Comparison of ENCODE assay signal across 1 cellular context in the genomic region with DNA sequence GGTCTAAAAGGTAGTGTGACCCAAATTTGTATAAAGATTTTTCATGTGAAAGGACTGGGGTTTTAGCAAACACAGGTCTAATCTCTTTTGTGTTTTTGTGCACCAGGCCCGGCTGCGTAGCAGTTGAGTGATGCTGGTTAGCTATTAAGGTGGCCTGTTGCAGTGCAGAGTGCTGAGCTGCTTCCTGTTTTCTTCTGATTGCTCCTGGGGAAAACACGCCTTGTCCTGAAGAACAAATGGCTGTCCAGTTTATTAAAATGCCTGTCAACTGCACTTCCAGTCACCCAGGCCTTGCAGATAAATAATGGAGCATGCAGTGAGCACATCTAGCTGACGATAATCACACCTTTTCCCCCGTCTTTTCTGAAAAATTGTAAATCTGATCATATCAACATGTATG.
TF ChIP-seq lines count a peak whose summit lies in the region.

No MANE protein-coding gene starts in this region.

TF ChIP-seq in HepG2, 621 proteins besides CTCF, POLR2A, EP300 and RAD21 (continues in another document):
- no peak for TF ChIP-seq ZNF616 (CRISPR knock-in tag; IDR thresholded peaks at IDR 0.05; ENCODE audit: low read depth)
- TF ChIP-seq BRCA1 (CRISPR knock-in tag; IDR thresholded peaks at IDR 0.05): 0 out of 2 replicates have a peak, but pooled peaks have one; percentile 75
- peak; percentile 83 for TF ChIP-seq ZFY (CRISPR knock-in tag; IDR thresholded peaks at IDR 0.05)
- peak; percentile 86 for TF ChIP-seq NFYB (CRISPR knock-in tag; IDR thresholded peaks at IDR 0.05)
- no peak for TF ChIP-seq ZNF549 (CRISPR knock-in tag; IDR thresholded peaks at IDR 0.05)
- TF ChIP-seq, protein P1, sequence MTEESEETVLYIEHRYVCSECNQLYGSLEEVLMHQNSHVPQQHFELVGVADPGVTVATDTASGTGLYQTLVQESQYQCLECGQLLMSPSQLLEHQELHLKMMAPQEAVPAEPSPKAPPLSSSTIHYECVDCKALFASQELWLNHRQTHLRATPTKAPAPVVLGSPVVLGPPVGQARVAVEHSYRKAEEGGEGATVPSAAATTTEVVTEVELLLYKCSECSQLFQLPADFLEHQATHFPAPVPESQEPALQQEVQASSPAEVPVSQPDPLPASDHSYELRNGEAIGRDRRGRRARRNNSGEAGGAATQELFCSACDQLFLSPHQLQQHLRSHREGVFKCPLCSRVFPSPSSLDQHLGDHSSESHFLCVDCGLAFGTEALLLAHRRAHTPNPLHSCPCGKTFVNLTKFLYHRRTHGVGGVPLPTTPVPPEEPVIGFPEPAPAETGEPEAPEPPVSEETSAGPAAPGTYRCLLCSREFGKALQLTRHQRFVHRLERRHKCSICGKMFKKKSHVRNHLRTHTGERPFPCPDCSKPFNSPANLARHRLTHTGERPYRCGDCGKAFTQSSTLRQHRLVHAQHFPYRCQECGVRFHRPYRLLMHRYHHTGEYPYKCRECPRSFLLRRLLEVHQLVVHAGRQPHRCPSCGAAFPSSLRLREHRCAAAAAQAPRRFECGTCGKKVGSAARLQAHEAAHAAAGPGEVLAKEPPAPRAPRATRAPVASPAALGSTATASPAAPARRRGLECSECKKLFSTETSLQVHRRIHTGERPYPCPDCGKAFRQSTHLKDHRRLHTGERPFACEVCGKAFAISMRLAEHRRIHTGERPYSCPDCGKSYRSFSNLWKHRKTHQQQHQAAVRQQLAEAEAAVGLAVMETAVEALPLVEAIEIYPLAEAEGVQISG (CRISPR knock-in tag; IDR thresholded peaks at IDR 0.05): peak; percentile 69
- no peak for TF ChIP-seq RCOR2 (CRISPR knock-in tag; IDR thresholded peaks at IDR 0.05)
- TF ChIP-seq ZNF3 (CRISPR knock-in tag; IDR thresholded peaks at IDR 0.05): peak; percentile 84; the same call in 1 of the 2 replicates
- TF ChIP-seq ZNF331 (CRISPR knock-in tag; IDR thresholded peaks at IDR 0.05): 0 out of 2 replicates have a peak, but pooled peaks have one; percentile 37
- TF ChIP-seq ZNF337 (CRISPR knock-in tag; IDR thresholded peaks at IDR 0.05; ENCODE audit: borderline replicate concordance, low read depth): 0 out of 2 replicates have a peak, but pooled peaks have one; percentile 30
- TF ChIP-seq RNF2 (conservative IDR thresholded peaks at IDR 0.05; ENCODE audit: low read depth): 0 out of 2 replicates have a peak, but pooled peaks have one; percentile 28
- TF ChIP-seq ZKSCAN8 (CRISPR knock-in tag; IDR thresholded peaks at IDR 0.05; ENCODE audit: borderline replicate concordance): peak; percentile 46; the same call in 1 of the 2 replicates
- TF ChIP-seq, protein P2, sequence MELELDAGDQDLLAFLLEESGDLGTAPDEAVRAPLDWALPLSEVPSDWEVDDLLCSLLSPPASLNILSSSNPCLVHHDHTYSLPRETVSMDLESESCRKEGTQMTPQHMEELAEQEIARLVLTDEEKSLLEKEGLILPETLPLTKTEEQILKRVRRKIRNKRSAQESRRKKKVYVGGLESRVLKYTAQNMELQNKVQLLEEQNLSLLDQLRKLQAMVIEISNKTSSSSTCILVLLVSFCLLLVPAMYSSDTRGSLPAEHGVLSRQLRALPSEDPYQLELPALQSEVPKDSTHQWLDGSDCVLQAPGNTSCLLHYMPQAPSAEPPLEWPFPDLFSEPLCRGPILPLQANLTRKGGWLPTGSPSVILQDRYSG (CRISPR knock-in tag; IDR thresholded peaks at IDR 0.05): 0 out of 2 replicates have a peak, but pooled peaks have one; percentile 19
- TF ChIP-seq PHF20 (CRISPR knock-in tag; IDR thresholded peaks at IDR 0.05): peak; percentile 75
- TF ChIP-seq, protein P3, sequence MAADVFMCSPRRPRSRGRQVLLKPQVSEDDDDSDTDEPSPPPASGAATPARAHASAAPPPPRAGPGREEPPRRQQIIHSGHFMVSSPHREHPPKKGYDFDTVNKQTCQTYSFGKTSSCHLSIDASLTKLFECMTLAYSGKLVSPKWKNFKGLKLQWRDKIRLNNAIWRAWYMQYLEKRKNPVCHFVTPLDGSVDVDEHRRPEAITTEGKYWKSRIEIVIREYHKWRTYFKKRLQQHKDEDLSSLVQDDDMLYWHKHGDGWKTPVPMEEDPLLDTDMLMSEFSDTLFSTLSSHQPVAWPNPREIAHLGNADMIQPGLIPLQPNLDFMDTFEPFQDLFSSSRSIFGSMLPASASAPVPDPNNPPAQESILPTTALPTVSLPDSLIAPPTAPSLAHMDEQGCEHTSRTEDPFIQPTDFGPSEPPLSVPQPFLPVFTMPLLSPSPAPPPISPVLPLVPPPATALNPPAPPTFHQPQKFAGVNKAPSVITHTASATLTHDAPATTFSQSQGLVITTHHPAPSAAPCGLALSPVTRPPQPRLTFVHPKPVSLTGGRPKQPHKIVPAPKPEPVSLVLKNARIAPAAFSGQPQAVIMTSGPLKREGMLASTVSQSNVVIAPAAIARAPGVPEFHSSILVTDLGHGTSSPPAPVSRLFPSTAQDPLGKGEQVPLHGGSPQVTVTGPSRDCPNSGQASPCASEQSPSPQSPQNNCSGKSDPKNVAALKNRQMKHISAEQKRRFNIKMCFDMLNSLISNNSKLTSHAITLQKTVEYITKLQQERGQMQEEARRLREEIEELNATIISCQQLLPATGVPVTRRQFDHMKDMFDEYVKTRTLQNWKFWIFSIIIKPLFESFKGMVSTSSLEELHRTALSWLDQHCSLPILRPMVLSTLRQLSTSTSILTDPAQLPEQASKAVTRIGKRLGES (CRISPR knock-in tag; IDR thresholded peaks at IDR 0.05; ENCODE audit: borderline replicate concordance): 0 out of 2 replicates have a peak, but pooled peaks have one; percentile 58
- peak; percentile 27; the same call in 1 of the 2 replicates for TF ChIP-seq ATF1 (CRISPR knock-in tag; IDR thresholded peaks at IDR 0.05)
- TF ChIP-seq NFKBIZ (CRISPR knock-in tag; IDR thresholded peaks at IDR 0.05): no peak
- TF ChIP-seq MAFF (IDR thresholded peaks at IDR 0.05; ENCODE audit: low read depth, low read length): 0 out of 2 replicates have a peak, but pooled peaks have one; percentile 26
- TF ChIP-seq RXRB (CRISPR knock-in tag; IDR thresholded peaks at IDR 0.05; ENCODE audit: borderline replicate concordance): peak; percentile 23; the same call in 1 of the 2 replicates
- TF ChIP-seq SP1 (IDR thresholded peaks at IDR 0.05): no peak
- TF ChIP-seq SP1 (CRISPR knock-in tag; IDR thresholded peaks at IDR 0.05): no peak
- peak; percentile 94 for TF ChIP-seq ELF1 (CRISPR knock-in tag; IDR thresholded peaks at IDR 0.05)
- TF ChIP-seq YEATS2 (CRISPR knock-in tag; IDR thresholded peaks at IDR 0.05; ENCODE audit: borderline replicate concordance): peak; percentile 75
- peak; percentile 82 for TF ChIP-seq KAT8 (CRISPR knock-in tag; IDR thresholded peaks at IDR 0.05)
- TF ChIP-seq POLR2AphosphoS5 (IDR thresholded peaks at IDR 0.05; ENCODE audit: low read depth, low read length): peak; percentile 78
- TF ChIP-seq FOXK1 (CRISPR knock-in tag; IDR thresholded peaks at IDR 0.05; ENCODE audit: borderline replicate concordance, low read depth): peak; percentile 96
- peak; percentile 53; the same call in 1 of the 2 replicates for TF ChIP-seq HDAC1 (CRISPR knock-in tag; IDR thresholded peaks at IDR 0.05)
- peak; percentile 97 for TF ChIP-seq SAP130 (CRISPR knock-in tag; IDR thresholded peaks at IDR 0.05; ENCODE audit: low read depth)
- 0 out of 2 replicates have a peak, but pooled peaks have one; percentile 27 for TF ChIP-seq KDM3A (CRISPR knock-in tag; IDR thresholded peaks at IDR 0.05; ENCODE audit: low read depth)
- TF ChIP-seq FOXK2 (IDR thresholded peaks at IDR 0.05): peak; percentile 76
- TF ChIP-seq, protein P4, sequence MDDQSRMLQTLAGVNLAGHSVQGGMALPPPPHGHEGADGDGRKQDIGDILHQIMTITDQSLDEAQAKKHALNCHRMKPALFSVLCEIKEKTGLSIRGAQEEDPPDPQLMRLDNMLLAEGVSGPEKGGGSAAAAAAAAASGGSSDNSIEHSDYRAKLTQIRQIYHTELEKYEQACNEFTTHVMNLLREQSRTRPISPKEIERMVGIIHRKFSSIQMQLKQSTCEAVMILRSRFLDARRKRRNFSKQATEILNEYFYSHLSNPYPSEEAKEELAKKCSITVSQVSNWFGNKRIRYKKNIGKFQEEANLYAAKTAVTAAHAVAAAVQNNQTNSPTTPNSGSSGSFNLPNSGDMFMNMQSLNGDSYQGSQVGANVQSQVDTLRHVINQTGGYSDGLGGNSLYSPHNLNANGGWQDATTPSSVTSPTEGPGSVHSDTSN (CRISPR knock-in tag; IDR thresholded peaks at IDR 0.05; ENCODE audit: borderline replicate concordance): no peak
- peak; percentile 58 for TF ChIP-seq SALL1 (CRISPR knock-in tag; IDR thresholded peaks at IDR 0.05)
- 0 out of 2 replicates have a peak, but pooled peaks have one; percentile 35 for TF ChIP-seq KMT2A (CRISPR knock-in tag; IDR thresholded peaks at IDR 0.05)
- no peak for TF ChIP-seq FOXP1 (IDR thresholded peaks at IDR 0.05)
- TF ChIP-seq FOXP1 (CRISPR knock-in tag; IDR thresholded peaks at IDR 0.05): peak; percentile 64
- peak; percentile 44; the same call in 1 of the 2 replicates for TF ChIP-seq ZNF766 (CRISPR knock-in tag; IDR thresholded peaks at IDR 0.05; ENCODE audit: borderline replicate concordance)
- TF ChIP-seq, protein P5, sequence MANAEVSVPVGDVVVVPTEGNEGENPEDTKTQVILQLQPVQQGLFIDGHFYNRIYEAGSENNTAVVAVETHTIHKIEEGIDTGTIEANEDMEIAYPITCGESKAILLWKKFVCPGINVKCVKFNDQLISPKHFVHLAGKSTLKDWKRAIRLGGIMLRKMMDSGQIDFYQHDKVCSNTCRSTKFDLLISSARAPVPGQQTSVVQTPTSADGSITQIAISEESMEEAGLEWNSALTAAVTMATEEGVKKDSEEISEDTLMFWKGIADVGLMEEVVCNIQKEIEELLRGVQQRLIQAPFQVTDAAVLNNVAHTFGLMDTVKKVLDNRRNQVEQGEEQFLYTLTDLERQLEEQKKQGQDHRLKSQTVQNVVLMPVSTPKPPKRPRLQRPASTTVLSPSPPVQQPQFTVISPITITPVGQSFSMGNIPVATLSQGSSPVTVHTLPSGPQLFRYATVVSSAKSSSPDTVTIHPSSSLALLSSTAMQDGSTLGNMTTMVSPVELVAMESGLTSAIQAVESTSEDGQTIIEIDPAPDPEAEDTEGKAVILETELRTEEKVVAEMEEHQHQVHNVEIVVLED (CRISPR knock-in tag; IDR thresholded peaks at IDR 0.05; ENCODE audit: borderline replicate concordance): peak; percentile 45; the same call in 1 of the 2 replicates
- TF ChIP-seq, protein P6, sequence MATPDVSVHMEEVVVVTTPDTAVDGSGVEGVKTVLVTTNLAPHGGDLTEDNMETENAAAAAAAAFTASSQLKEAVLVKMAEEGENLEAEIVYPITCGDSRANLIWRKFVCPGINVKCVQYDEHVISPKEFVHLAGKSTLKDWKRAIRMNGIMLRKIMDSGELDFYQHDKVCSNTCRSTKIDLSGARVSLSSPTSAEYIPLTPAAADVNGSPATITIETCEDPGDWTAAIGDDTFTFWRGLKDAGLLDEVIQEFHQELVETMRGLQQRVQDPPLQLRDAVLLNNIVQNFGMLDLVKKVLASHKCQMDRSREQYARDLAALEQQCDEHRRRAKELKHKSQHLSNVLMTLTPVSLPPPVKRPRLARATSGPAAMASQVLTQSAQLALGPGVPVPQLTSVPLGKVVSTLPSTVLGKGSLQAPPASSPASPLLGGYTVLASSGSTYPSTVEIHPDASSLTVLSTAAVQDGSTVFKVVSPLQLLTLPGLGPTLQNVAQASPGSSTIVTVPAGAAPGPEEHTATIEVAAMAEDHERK (CRISPR knock-in tag; IDR thresholded peaks at IDR 0.05; ENCODE audit: low read depth): no peak
- TF ChIP-seq, protein P7, sequence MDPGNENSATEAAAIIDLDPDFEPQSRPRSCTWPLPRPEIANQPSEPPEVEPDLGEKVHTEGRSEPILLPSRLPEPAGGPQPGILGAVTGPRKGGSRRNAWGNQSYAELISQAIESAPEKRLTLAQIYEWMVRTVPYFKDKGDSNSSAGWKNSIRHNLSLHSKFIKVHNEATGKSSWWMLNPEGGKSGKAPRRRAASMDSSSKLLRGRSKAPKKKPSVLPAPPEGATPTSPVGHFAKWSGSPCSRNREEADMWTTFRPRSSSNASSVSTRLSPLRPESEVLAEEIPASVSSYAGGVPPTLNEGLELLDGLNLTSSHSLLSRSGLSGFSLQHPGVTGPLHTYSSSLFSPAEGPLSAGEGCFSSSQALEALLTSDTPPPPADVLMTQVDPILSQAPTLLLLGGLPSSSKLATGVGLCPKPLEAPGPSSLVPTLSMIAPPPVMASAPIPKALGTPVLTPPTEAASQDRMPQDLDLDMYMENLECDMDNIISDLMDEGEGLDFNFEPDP (CRISPR knock-in tag; conservative IDR thresholded peaks at IDR 0.05): no peak
- TF ChIP-seq, protein P8, sequence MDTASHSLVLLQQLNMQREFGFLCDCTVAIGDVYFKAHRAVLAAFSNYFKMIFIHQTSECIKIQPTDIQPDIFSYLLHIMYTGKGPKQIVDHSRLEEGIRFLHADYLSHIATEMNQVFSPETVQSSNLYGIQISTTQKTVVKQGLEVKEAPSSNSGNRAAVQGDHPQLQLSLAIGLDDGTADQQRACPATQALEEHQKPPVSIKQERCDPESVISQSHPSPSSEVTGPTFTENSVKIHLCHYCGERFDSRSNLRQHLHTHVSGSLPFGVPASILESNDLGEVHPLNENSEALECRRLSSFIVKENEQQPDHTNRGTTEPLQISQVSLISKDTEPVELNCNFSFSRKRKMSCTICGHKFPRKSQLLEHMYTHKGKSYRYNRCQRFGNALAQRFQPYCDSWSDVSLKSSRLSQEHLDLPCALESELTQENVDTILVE (CRISPR knock-in tag; IDR thresholded peaks at IDR 0.05): no peak
- peak; percentile 81 for TF ChIP-seq RFXAP (CRISPR knock-in tag; IDR thresholded peaks at IDR 0.05; ENCODE audit: borderline replicate concordance)
- peak; percentile 54; the same call in 1 of the 2 replicates for TF ChIP-seq NKX3-1 (CRISPR knock-in tag; IDR thresholded peaks at IDR 0.05)
- TF ChIP-seq, protein P9, sequence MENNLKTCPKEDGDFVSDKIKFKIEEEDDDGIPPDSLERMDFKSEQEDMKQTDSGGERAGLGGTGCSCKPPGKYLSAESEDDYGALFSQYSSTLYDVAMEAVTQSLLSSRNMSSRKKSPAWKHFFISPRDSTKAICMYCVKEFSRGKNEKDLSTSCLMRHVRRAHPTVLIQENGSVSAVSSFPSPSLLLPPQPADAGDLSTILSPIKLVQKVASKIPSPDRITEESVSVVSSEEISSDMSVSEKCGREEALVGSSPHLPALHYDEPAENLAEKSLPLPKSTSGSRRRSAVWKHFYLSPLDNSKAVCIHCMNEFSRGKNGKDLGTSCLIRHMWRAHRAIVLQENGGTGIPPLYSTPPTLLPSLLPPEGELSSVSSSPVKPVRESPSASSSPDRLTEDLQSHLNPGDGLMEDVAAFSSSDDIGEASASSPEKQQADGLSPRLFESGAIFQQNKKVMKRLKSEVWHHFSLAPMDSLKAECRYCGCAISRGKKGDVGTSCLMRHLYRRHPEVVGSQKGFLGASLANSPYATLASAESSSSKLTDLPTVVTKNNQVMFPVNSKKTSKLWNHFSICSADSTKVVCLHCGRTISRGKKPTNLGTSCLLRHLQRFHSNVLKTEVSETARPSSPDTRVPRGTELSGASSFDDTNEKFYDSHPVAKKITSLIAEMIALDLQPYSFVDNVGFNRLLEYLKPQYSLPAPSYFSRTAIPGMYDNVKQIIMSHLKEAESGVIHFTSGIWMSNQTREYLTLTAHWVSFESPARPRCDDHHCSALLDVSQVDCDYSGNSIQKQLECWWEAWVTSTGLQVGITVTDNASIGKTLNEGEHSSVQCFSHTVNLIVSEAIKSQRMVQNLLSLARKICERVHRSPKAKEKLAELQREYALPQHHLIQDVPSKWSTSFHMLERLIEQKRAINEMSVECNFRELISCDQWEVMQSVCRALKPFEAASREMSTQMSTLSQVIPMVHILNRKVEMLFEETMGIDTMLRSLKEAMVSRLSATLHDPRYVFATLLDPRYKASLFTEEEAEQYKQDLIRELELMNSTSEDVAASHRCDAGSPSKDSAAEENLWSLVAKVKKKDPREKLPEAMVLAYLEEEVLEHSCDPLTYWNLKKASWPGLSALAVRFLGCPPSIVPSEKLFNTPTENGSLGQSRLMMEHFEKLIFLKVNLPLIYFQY (CRISPR knock-in tag; IDR thresholded peaks at IDR 0.05; ENCODE audit: borderline replicate concordance): no peak
- TF ChIP-seq IRF2 (CRISPR knock-in tag; IDR thresholded peaks at IDR 0.05): 0 out of 2 replicates have a peak, but pooled peaks have one; percentile 35
